ENCODE assay signal across 6 cellular contexts in the genomic region with DNA sequence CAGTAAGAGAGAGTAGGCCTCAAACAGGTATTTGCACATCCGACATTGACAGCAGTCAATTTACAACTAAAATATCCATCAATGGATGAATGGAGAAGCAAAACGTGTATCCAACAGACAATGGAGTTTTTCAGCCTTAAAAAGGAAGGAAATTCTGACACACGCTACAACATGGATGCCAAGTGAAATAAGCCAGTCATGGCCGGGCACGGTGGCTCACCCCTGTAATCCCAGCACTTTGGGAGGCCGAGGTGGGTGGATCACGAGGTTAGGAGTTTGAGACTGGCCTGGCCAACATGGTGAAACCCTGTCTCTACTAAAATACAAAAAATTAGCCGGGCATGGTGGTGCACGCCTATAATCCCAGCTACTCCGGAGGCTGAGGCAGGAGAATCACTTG. TPM values are rescaled to one million over a fixed set of nuclear protein-coding genes. Genes with fewer than 3 reads are reported as not detected.
"Had no signal": no experiment of that assay in that cellular context is flagged by ENCODE, and none has a peak within 500 bp of the region (broad histone marks: within the 10 kb centered on the region; RNA-seq: fewer than 3 reads in every experiment).

No MANE protein-coding gene starts in this region.

RNA-seq across cellular contexts. Expression of gene BAIAP2L2, which starts 7.1 kb away (rescaled TPM):
- total RNA-seq: urinary bladder, vagina had no signal

RNA-seq across cellular contexts. Expression of gene SLC16A8, which starts 33.6 kb away (rescaled TPM):
- total RNA-seq: stomach, suprapubic skin, transverse colon, upper lobe of right lung had no signal
